Comparison of ENCODE assay signal across 10 cellular contexts in the genomic region with DNA sequence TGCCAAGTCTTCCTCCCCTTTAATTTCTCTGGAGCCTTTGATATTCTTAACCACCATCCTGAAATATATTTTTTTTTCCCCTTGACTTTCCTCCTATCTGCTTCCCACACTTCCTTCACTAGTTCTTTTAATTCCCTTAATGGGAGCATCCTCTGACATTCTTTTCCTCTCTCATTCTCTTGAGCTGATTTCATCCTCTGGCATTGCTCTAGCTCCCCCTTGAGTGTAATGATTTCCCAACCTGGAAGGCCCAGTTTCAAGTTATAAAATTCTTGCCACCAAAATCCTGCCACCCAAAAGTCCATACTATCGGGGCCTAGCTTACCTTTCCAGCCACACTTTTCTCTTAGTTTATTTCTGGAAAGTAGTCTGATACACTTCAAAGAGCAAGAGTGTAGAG. TPM values are rescaled to one million over a fixed set of nuclear protein-coding genes. Genes with fewer than 3 reads are reported as not detected.
A peak's percentile ranks its signal among the peaks of the same experiment; 100 is the strongest.
DNase-seq lines count a peak whose midpoint lies in the region; ATAC-seq, FAIRE-seq and TF ChIP-seq lines count a peak whose summit lies in the region.
"Had no signal": no experiment of that assay in that cellular context is flagged by ENCODE, and none has a peak within 500 bp of the region (broad histone marks: within the 10 kb centered on the region; RNA-seq: fewer than 3 reads in every experiment).

No MANE protein-coding gene starts in this region.

- intact Hi-C loops in gastrocnemius medialis (cut with DNase I; ENCODE audit: low total_unique reads), result no loop called here

- in situ Hi-C loops in SK-MEL-5 (cut with HindIII; ENCODE audit: low pct_unique_long_range_greater_than_20kb, low sequenced_read_pairs), result no loop called here
- in situ Hi-C loops in gastrocnemius medialis (cut with MboI; ENCODE audit: low sequenced_read_pairs in 4 of 4), result no loop called here

- TF ChIP-seq CTCF in gastrocnemius medialis (IDR thresholded peaks at IDR 0.05 in 4 of 5, conservative IDR thresholded peaks at IDR 0.05 in 1 of 5), result peak in 1 of 5 experiments; percentile 24

- peak; percentile 41 for DNase-seq in DMS 273 (lab: John Stamatoyannopoulos, UW; ENCODE audit: unreplicated experiment)
- DNase-seq in DMS 273 treated with DMSO at 0.1 percent for 48 hours (lab: John Stamatoyannopoulos, UW), result no peak
- DNase-seq in SK-MEL-5 (ENCODE audit: low read depth, low spot score), result peak; percentile 59
- DNase-seq in frontal cortex (ENCODE audit: low spot score in 2 of 2), result peak in 1 of 2 donors; percentile 13
- no peak for DNase-seq in gastrocnemius medialis
- DNase-seq in OCI-M2 (lab: John Stamatoyannopoulos, UW; ENCODE audit: unreplicated experiment), result no peak
- no peak for DNase-seq in GM19238 (ENCODE audit: insufficient read length, low spot score)

- no peak for TF ChIP-seq POLR2A in gastrocnemius medialis (IDR thresholded peaks at IDR 0.05)

- FAIRE-seq in frontal cortex (lab: Jason Lieb, UNC), result peak; percentile 21
- FAIRE-seq: A204.1 had no signal

- peaks cover 7 to 10% of the 10 kb centered on the region in 2 donors for H3K4me1 ChIP-seq in gastrocnemius medialis

- peaks cover 0 to 6% of the 10 kb centered on the region in 2 donors for H3K36me3 ChIP-seq in gastrocnemius medialis

- no peak overlapping the region for H3K4me3 ChIP-seq in gastrocnemius medialis
- H3K4me3 ChIP-seq: lung had no signal

- peak; percentile 30 to 44 for ATAC-seq in gastrocnemius medialis
- ATAC-seq in esophagus mucosa, result no peak

- H3K27me3 ChIP-seq in gastrocnemius medialis, result no peaks in the 10 kb centered on the region

- H3K27ac ChIP-seq in gastrocnemius medialis, result peak overlapping the region in 3 of 4 donors; percentile 3 to 45 (median 18)

- no peaks in the 10 kb centered on the region for H3K9me3 ChIP-seq in gastrocnemius medialis

RNA-seq across cellular contexts. Expression of a gene that starts 39.5 kb away (rescaled TPM):
- not detected in 2 replicates for total RNA-seq in SK-MEL-5 (2014; rRNA removed; shearing (Covaris generic))
- polyA plus RNA-seq in SK-MEL-5 (2015; cell fraction: cytosol; rRNA removed), result not detected in 2 replicates
- polyA plus RNA-seq in SK-MEL-5 (2015; cell fraction: nucleus; rRNA removed), result not detected in 2 replicates
- not detected for total RNA-seq in frontal cortex
- not detected for total RNA-seq in gastrocnemius medialis
- total RNA-seq in esophagus mucosa, result not detected
- total RNA-seq: lung had no signal
- polyA plus RNA-seq: lung had no signal

Comparison
In these comparisons a context has a peak if more than half of its experiments do, and no peak if none do; other contexts are left out.
1. DNase-seq: peak in DMS 273 (single experiment) and SK-MEL-5 (single experiment); none in DMS 273 treated with DMSO at 0.1 percent for 48 hours (single experiment), gastrocnemius medialis (0 of 2), OCI-M2 (single experiment) and GM19238 (single experiment).